Comparison of ENCODE assay signal across 8 cellular contexts in the genomic region with DNA sequence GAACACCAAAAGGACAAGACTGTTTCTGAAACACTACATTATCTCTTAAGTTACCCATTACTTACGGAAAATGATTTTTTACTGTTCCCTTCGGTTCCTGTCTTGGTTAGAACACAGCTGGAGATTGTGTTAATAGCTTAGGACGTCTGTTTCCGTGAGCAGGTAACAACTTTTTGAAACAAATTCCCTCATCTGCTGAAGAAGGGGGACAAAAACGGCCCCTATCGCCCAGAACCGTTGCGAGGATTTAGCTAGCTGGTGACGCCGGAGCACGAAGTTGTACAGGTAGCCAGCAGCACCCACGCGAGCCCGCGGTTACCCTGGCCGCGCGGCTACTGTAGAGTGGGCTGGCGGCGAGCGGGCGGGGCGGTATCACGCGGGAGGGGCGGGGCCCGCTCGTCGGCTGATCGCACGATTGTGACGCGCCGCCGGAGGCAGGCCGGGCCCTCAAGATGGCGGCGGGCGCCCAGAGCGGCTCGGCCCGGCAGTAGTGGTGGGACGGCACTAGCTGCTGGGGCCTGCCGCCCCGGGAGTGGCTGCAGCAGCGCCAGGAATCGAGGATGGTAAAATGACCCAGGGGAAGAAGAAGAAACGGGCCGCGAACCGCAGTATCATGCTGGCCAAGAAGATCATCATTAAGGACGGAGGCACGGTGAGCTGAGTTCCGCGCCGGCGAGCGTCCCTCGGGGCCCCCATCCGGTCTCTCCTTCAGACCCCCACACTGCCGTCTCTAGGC.
A peak's percentile ranks its signal among the peaks of the same experiment; 100 is the strongest.
DNase-seq lines count a peak whose midpoint lies in the region; ATAC-seq, FAIRE-seq and TF ChIP-seq lines count a peak whose summit lies in the region.

No MANE protein-coding gene starts in this region.

- DNase-seq in GM12892 (ENCODE audit: insufficient read length) (peak; percentile 76), NCI-H1105 (lab: John Stamatoyannopoulos, UW) (peak; percentile 88), T follicular helper cell (ENCODE audit: low read depth) (peak; percentile 82), adrenal gland (peak; percentile 83 to 94 (median 91)), left ventricle myocardium inferior (peak; percentile 92), prostate gland (ENCODE audit: low spot score) (peak; percentile 91), ureter (ENCODE audit: low spot score) (peak; percentile 90)

- H3K36me3 ChIP-seq in adrenal gland (replicated peaks in 1 of 2) (no peaks in the 10 kb centered on the region), left ventricle myocardium inferior (no peaks in the 10 kb centered on the region), prostate gland (no peaks in the 10 kb centered on the region)

- no peak for TF ChIP-seq CTCF in adrenal gland (IDR thresholded peaks at IDR 0.05)
- TF ChIP-seq CTCF in left ventricle myocardium inferior (IDR thresholded peaks at IDR 0.05; ENCODE audit: borderline replicate concordance): no peak
- peak in 1 of 4 experiments; percentile 8 for TF ChIP-seq CTCF in prostate gland (IDR thresholded peaks at IDR 0.05)

- intact Hi-C loops in adrenal gland (cut with DNase I): no loop called here
- intact Hi-C loops in left ventricle myocardium inferior (cut with micrococcal nuclease): no loop called here
- intact Hi-C loops in prostate gland (cut with DNase I): loop anchor here (5.0 to 10.0 kb wide), 4 partner anchors 94 to 349 kb away; a partner anchor contains a TSS

- peak; percentile 89 for ATAC-seq in HG02678 (IDR thresholded peaks at IDR 0.05; ENCODE audit: unreplicated experiment)

- FAIRE-seq in GM12892 (lab: Jason Lieb, UNC): peak; percentile 100

- H3K27me3 ChIP-seq in adrenal gland: no peaks in the 10 kb centered on the region
- H3K27me3 ChIP-seq in left ventricle myocardium inferior (ENCODE audit: low read depth): no peaks in the 10 kb centered on the region
- H3K27me3 ChIP-seq in prostate gland (replicated peaks; ENCODE audit: insufficient read depth): no peaks in the 10 kb centered on the region

- 0 to 1% (median 0%) methylated on average over 10 to 61 of the region's 61 CpGs for WGBS in adrenal gland, 4 donors
- WGBS in prostate gland: under 1% methylated on average over 41 of the region's 61 CpGs

- TF ChIP-seq POLR2A in GM12892 (IDR thresholded peaks at IDR 0.05; ENCODE audit: low read depth, low read length) (peak; percentile 97), adrenal gland (IDR thresholded peaks at IDR 0.05) (peak; percentile 72 to 93), prostate gland (IDR thresholded peaks at IDR 0.05) (peak; percentile 98)

- H3K4me1 ChIP-seq in adrenal gland (replicated peaks in 1 of 2) (peaks cover 14 to 46% of the 10 kb centered on the region in 2 donors), left ventricle myocardium inferior (peaks cover 60% of the 10 kb centered on the region), prostate gland (replicated peaks) (no peaks in the 10 kb centered on the region)

- peak overlapping the region; percentile 83 to 99 (median 98) for H3K27ac ChIP-seq in adrenal gland
- peak overlapping the region; percentile 97 for H3K27ac ChIP-seq in left ventricle myocardium inferior (replicated peaks)
- H3K27ac ChIP-seq in prostate gland: peak overlapping the region; percentile 97 to 99

- H3K4me3 ChIP-seq in adrenal gland (peak overlapping the region; percentile 64 to 91 (median 80)), left ventricle myocardium inferior (peak overlapping the region; percentile 97), prostate gland (peak overlapping the region; percentile 94 to 96)

- H3K9me3 ChIP-seq in adrenal gland (replicated peaks in 1 of 3) (no peaks in the 10 kb centered on the region), left ventricle myocardium inferior (replicated peaks) (no peaks in the 10 kb centered on the region), prostate gland (no peaks in the 10 kb centered on the region)

Comparison
In these comparisons a context has a peak if more than half of its experiments do, and no peak if none do; other contexts are left out.
1. Peak in every context shown above with its lines: DNase-seq, ATAC-seq, H3K4me3 ChIP-seq and H3K27ac ChIP-seq.